ENCODE assay signal across 10 cellular contexts in genomic region chrX:13094780-13095425, GRCh38. TPM values are rescaled to one million over a fixed set of nuclear protein-coding genes. Genes with fewer than 3 reads are reported as not detected.
A peak's percentile ranks its signal among the peaks of the same experiment; 100 is the strongest.
DNase-seq lines count a peak whose midpoint lies in the region; ATAC-seq and TF ChIP-seq lines count a peak whose summit lies in the region.
"Had no signal": no experiment of that assay in that cellular context is flagged by ENCODE, and none has a peak within 500 bp of the region (broad histone marks: within the 10 kb centered on the region; RNA-seq: fewer than 3 reads in every experiment).

No MANE protein-coding gene starts in this region.

- peaks cover 0 to 2% of the 10 kb centered on the region in 2 donors for H3K9me3 Mint-ChIP-seq in activated T-cell treated with anti-CD3 and anti-CD28 coated beads, Interleukin-2, amount 50 U/mL, for 72 hours
- H3K9me3 Mint-ChIP-seq in activated T-cell treated with anti-CD3 and anti-CD28 coated beads, Interleukin-2, amount 50 U/mL, for 4 hours = no peaks in the 10 kb centered on the region
- no peaks in the 10 kb centered on the region for H3K9me3 Mint-ChIP-seq in activated naive CD8-positive, alpha-beta T cell treated with anti-CD3 and anti-CD28 coated beads for 36 hours
- H3K9me3 Mint-ChIP-seq in immature natural killer cell = no peaks in the 10 kb centered on the region

- H3K27me3 ChIP-seq in tibial artery = no peaks in the 10 kb centered on the region
- no peaks in the 10 kb centered on the region for H3K27me3 ChIP-seq in colonic mucosa

- peaks cover 76% of the 10 kb centered on the region for H3K4me1 Mint-ChIP-seq in activated T-cell treated with anti-CD3 and anti-CD28 coated beads, Interleukin-2, amount 50 U/mL, for 72 hours (ENCODE audit: low read depth)
- peaks cover 77% of the 10 kb centered on the region for H3K4me1 Mint-ChIP-seq in activated T-cell treated with anti-CD3 and anti-CD28 coated beads, Interleukin-2, amount 50 U/mL, for 4 hours (ENCODE audit: low read depth)
- peaks cover 61% of the 10 kb centered on the region for H3K4me1 Mint-ChIP-seq in activated naive CD8-positive, alpha-beta T cell treated with anti-CD3 and anti-CD28 coated beads for 36 hours
- peaks cover 56 to 73% of the 10 kb centered on the region in 2 donors for H3K4me1 Mint-ChIP-seq in immature natural killer cell

- H3K4me1 ChIP-seq in tibial artery (peaks cover 0 to 49% (median under 1%) of the 10 kb centered on the region in 4 donors), colonic mucosa (no peaks in the 10 kb centered on the region)

- H3K27me3 Mint-ChIP-seq in activated T-cell treated with anti-CD3 and anti-CD28 coated beads, Interleukin-2, amount 50 U/mL, for 72 hours (ENCODE audit: low read depth) = peaks cover 15% of the 10 kb centered on the region
- H3K27me3 Mint-ChIP-seq in activated T-cell treated with anti-CD3 and anti-CD28 coated beads, Interleukin-2, amount 50 U/mL, for 4 hours (ENCODE audit: low read depth) = no peaks in the 10 kb centered on the region
- no peaks in the 10 kb centered on the region for H3K27me3 Mint-ChIP-seq in activated naive CD8-positive, alpha-beta T cell treated with anti-CD3 and anti-CD28 coated beads for 36 hours
- peaks cover 0 to 8% (median 5%) of the 10 kb centered on the region in 3 donors for H3K27me3 Mint-ChIP-seq in immature natural killer cell (ENCODE audit: low read depth in 3 of 3)

- H3K9me3 ChIP-seq in tibial artery = no peaks in the 10 kb centered on the region
- H3K9me3 ChIP-seq in colonic mucosa = no peaks in the 10 kb centered on the region

- no peak for ATAC-seq in activated T-cell treated with anti-CD3 and anti-CD28 coated beads, Interleukin-2, amount 50 U/mL, for 72 hours (replicated peaks in 1 of 2)
- ATAC-seq in activated T-cell treated with anti-CD3 and anti-CD28 coated beads, Interleukin-2, amount 50 U/mL, for 4 hours = no peak

- H3K4me3 Mint-ChIP-seq in activated T-cell treated with anti-CD3 and anti-CD28 coated beads, Interleukin-2, amount 50 U/mL, for 72 hours = peak overlapping the region; percentile 25 to 81
- H3K4me3 Mint-ChIP-seq in activated T-cell treated with anti-CD3 and anti-CD28 coated beads, Interleukin-2, amount 50 U/mL, for 4 hours = no peak overlapping the region
- H3K4me3 Mint-ChIP-seq in activated naive CD8-positive, alpha-beta T cell treated with anti-CD3 and anti-CD28 coated beads for 36 hours = no peak overlapping the region
- peak overlapping the region in 1 of 5 donors; percentile 19 for H3K4me3 Mint-ChIP-seq in immature natural killer cell

- intact Hi-C loops in tibial artery (cut with DNase I; ENCODE audit: low total_unique reads) (loop anchor here (10.0 kb wide), 1 partner anchor 120 kb away; the partner anchor contains the start of gene TMSB4X), colonic mucosa (cut with DNase I) (loop anchor here (10.0 kb wide), 1 partner anchor 390 kb away; no protein-coding TSS in a partner anchor)

- H3K36me3 ChIP-seq in tibial artery (no peaks in the 10 kb centered on the region), colonic mucosa (no peaks in the 10 kb centered on the region)

- peak overlapping the region in 1 of 2 donors; percentile 42 for H3K9ac ChIP-seq in colonic mucosa (ENCODE audit: low read depth in 2 of 2, low read length in 2 of 2)

- H3K27ac Mint-ChIP-seq in activated T-cell treated with anti-CD3 and anti-CD28 coated beads, Interleukin-2, amount 50 U/mL, for 72 hours = peak overlapping the region; percentile 70
- peak overlapping the region; percentile 38 for H3K27ac Mint-ChIP-seq in activated naive CD8-positive, alpha-beta T cell treated with anti-CD3 and anti-CD28 coated beads for 36 hours
- H3K27ac Mint-ChIP-seq in immature natural killer cell = peak overlapping the region; percentile 78 to 99 (median 94)

- no peak overlapping the region for H3K4me3 ChIP-seq in tibial artery
- no peak overlapping the region for H3K4me3 ChIP-seq in colonic mucosa

- TF ChIP-seq POLR2A in erythroblast (IDR thresholded peaks at IDR 0.05; ENCODE audit: low read length) = no peak

- H3K36me3 Mint-ChIP-seq in activated T-cell treated with anti-CD3 and anti-CD28 coated beads, Interleukin-2, amount 50 U/mL, for 72 hours (ENCODE audit: insufficient read depth in 2 of 2) = no peaks in the 10 kb centered on the region
- no peaks in the 10 kb centered on the region for H3K36me3 Mint-ChIP-seq in activated T-cell treated with anti-CD3 and anti-CD28 coated beads, Interleukin-2, amount 50 U/mL, for 4 hours (ENCODE audit: insufficient read depth)
- peaks cover 12% of the 10 kb centered on the region for H3K36me3 Mint-ChIP-seq in activated naive CD8-positive, alpha-beta T cell treated with anti-CD3 and anti-CD28 coated beads for 36 hours
- no peaks in the 10 kb centered on the region for H3K36me3 Mint-ChIP-seq in immature natural killer cell

- H3K27ac ChIP-seq in tibial artery (peak overlapping the region; percentile 37 to 63), colonic mucosa (no peak overlapping the region)

- DNase-seq in activated T-cell treated with anti-CD3 and anti-CD28 coated beads, Interleukin-2, amount 50 U/mL, for 72 hours = no peak
- DNase-seq in activated T-cell treated with anti-CD3 and anti-CD28 coated beads, Interleukin-2, amount 50 U/mL, for 4 hours = no peak
- no peak for DNase-seq in activated naive CD8-positive, alpha-beta T cell treated with anti-CD3 and anti-CD28 coated beads for 36 hours
- DNase-seq in immature natural killer cell (no peak), tibial artery (no peak), erythroblast (lab: John Stamatoyannopoulos, UW) (no peak), colonic mucosa (no peak), NCI-H1694 treated with DMSO at 0.1 percent for 48 hours (lab: John Stamatoyannopoulos, UW) (no peak)
- DNase-seq: AML-193 had no signal

- TF ChIP-seq CTCF in tibial artery (IDR thresholded peaks at IDR 0.05) (no peak), colonic mucosa (IDR thresholded peaks at IDR 0.05) (no peak)

RNA-seq across cellular contexts. Expression of gene FAM9C, which starts 50.5 kb away (rescaled TPM):
- under 1 TPM in 1 of 2 donors, not detected in 1; 0.09 TPM for total RNA-seq in activated T-cell treated with anti-CD3 and anti-CD28 coated beads, Interleukin-2, amount 50 U/mL, for 72 hours
- total RNA-seq in activated T-cell treated with anti-CD3 and anti-CD28 coated beads, Interleukin-2, amount 50 U/mL, for 4 hours = not detected
- total RNA-seq in activated naive CD8-positive, alpha-beta T cell treated with anti-CD3 and anti-CD28 coated beads for 36 hours = not detected
- polyA plus RNA-seq in immature natural killer cell = not detected
- total RNA-seq in colonic mucosa = not detected
- total RNA-seq: bronchial epithelial cell had no signal

Comparison
In these comparisons a context has a peak if more than half of its experiments do, and no peak if none do; other contexts are left out.
1. H3K4me3 Mint-ChIP-seq: peak in activated T-cell treated with anti-CD3 and anti-CD28 coated beads, Interleukin-2, amount 50 U/mL, for 72 hours (2 of 2); none in activated T-cell treated with anti-CD3 and anti-CD28 coated beads, Interleukin-2, amount 50 U/mL, for 4 hours (single experiment) and activated naive CD8-positive, alpha-beta T cell treated with anti-CD3 and anti-CD28 coated beads for 36 hours (single experiment).
2. H3K27ac Mint-ChIP-seq: peak in every context shown above with its lines; median percentile 94 in immature natural killer cell; 70 in activated T-cell treated with anti-CD3 and anti-CD28 coated beads, Interleukin-2, amount 50 U/mL, for 72 hours; 38 in activated naive CD8-positive, alpha-beta T cell treated with anti-CD3 and anti-CD28 coated beads for 36 hours.